ENCODE assay signal across 14 cellular contexts in the genomic region with DNA sequence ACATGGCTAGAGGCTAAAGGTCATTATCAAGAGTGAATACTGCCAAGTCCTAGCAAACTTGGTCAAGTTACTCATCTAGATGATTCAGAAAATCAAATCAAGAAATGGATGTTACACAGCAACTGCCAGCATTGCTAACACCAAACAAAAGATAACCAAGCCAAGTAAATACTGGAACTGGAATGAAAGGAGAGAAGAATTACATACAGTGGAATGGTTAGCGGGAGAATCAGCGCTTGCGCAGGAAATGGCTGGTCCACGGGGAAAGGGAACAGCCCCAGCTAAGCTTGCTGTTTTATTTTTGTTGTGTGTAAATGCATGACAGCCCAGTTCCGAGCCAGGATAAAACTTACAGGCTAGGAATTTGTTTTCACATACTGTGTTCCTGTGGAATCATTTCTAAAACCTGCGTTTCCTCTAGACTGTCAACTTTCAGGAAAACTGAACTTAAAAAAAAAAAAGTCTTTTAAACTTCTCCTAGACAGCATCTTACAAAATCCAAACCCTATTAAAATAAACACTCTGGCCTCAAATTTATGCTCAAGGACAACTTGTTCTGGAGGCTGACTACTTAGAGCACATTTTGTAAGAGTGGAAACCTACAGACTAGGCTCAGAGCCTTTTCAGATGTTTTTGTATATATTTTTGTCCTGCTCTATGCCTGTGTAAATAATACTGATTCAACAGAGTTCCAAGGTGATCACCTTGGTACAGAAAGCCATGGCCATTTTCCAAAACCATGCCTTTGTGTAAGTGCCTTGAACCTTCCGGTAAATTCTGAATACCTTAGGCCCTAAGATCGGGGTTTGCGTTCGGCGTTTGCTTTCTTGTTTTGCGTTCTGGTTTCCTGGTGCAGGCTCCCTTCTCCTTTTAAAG. TPM values are rescaled to one million over a fixed set of nuclear protein-coding genes. Genes with fewer than 3 reads are reported as not detected.
A peak's percentile ranks its signal among the peaks of the same experiment; 100 is the strongest.
DNase-seq lines count a peak whose midpoint lies in the region; ATAC-seq and TF ChIP-seq lines count a peak whose summit lies in the region.
"Had no signal": no experiment of that assay in that cellular context is flagged by ENCODE, and none has a peak within 500 bp of the region (broad histone marks: within the 10 kb centered on the region; RNA-seq: fewer than 3 reads in every experiment).

No MANE protein-coding gene starts in this region.

- 52 to 53% methylated on average over 12 of the region's 12 CpGs for WGBS in body of pancreas, 2 donors
- 65 to 71% methylated on average over 12 of the region's 12 CpGs for WGBS in upper lobe of left lung, 2 donors

- TF ChIP-seq CTCF in body of pancreas (IDR thresholded peaks at IDR 0.05) (no peak), fibroblast of villous mesenchyme (IDR thresholded peaks at IDR 0.05; ENCODE audit: insufficient read depth, low read depth, low read length) (no peak), upper lobe of left lung (IDR thresholded peaks at IDR 0.05) (no peak)

- TF ChIP-seq POLR2A in body of pancreas (IDR thresholded peaks at IDR 0.05) (peak in 1 of 3 donors; percentile 31), upper lobe of left lung (IDR thresholded peaks at IDR 0.05) (no peak)

- H3K27ac ChIP-seq in body of pancreas, result peak overlapping the region; percentile 60 to 82 (median 79)
- peak overlapping the region; percentile 75 to 83 (median 79) for H3K27ac ChIP-seq in upper lobe of left lung
- H3K27ac ChIP-seq: WERI-Rb-1 had no signal

- DNase-seq in body of pancreas (peak; percentile 63 to 84 (median 73)), fibroblast of villous mesenchyme (ENCODE audit: low read depth) (peak; percentile 97), pons (ENCODE audit: low spot score) (peak; percentile 23), upper lobe of left lung (peak in 1 of 2 donors; percentile 70), NK-92 (lab: John Stamatoyannopoulos, UW; ENCODE audit: unreplicated experiment) (no peak), NCI-H1930 (lab: John Stamatoyannopoulos, UW) (no peak), NCI-H446 (lab: John Stamatoyannopoulos, UW) (no peak)
- DNase-seq: GF-D8; MG63; occipital lobe; stimulated activated CD4-positive, alpha-beta T cell treated with anti-CD3 and anti-CD28 coated beads, Interleukin-4, amount 100 ng/mL, for 24 hours; stimulated activated naive B cell treated with anti-CD40 and anti-IgM and Interleukin-4, amounts not matched to agents 10 μg/mL and 1 μg/mL and 100 μg/mL, for 72 hours; WERI-Rb-1 had no signal

- peak; percentile 13 to 96 (median 67) for TF ChIP-seq EP300 in upper lobe of left lung (IDR thresholded peaks at IDR 0.05)

- peak; percentile 91 for ATAC-seq in body of pancreas
- ATAC-seq in upper lobe of left lung (ENCODE audit: low FRiP score in 2 of 2), result peak; percentile 52 to 87
- ATAC-seq in HG03521 (IDR thresholded peaks at IDR 0.05; ENCODE audit: unreplicated experiment), result no peak
- ATAC-seq: stimulated activated naive B cell treated with anti-CD40 and anti-IgM and Interleukin-4, amounts not matched to agents 10 μg/mL and 1 μg/mL and 100 μg/mL, for 72 hours had no signal

- H3K9me3 ChIP-seq in body of pancreas (no peaks in the 10 kb centered on the region), upper lobe of left lung (no peaks in the 10 kb centered on the region)

- H3K4me3 ChIP-seq in body of pancreas (no peak overlapping the region), fibroblast of villous mesenchyme (ENCODE audit: low read depth, low read length) (no peak overlapping the region), upper lobe of left lung (no peak overlapping the region)
- H3K4me3 ChIP-seq: MG63 had no signal

- H3K36me3 ChIP-seq in body of pancreas (replicated peaks in 1 of 2; ENCODE audit: insufficient read depth in 1 of 2, low read depth in 2 of 2) (no peaks in the 10 kb centered on the region), upper lobe of left lung (peaks cover 0 to 4% (median 1%) of the 10 kb centered on the region in 4 donors)
- H3K36me3 ChIP-seq: MG63, WERI-Rb-1 had no signal

- H3K27me3 ChIP-seq in body of pancreas (no peaks in the 10 kb centered on the region), upper lobe of left lung (no peaks in the 10 kb centered on the region)
- H3K27me3 ChIP-seq: MG63 had no signal

- H3K4me1 ChIP-seq in body of pancreas, result peaks cover 31% of the 10 kb centered on the region
- peaks cover 22 to 58% (median 39%) of the 10 kb centered on the region in 4 donors for H3K4me1 ChIP-seq in upper lobe of left lung

- intact Hi-C loops in body of pancreas (cut with DNase I), result no loop called here

RNA-seq across cellular contexts. Expression of gene TXNDC2, which starts 30.7 kb away (rescaled TPM):
- not detected for total RNA-seq in body of pancreas
- total RNA-seq in fibroblast of villous mesenchyme, result under 0.01 TPM in 1 of 2 replicates, not detected in the other
- total RNA-seq in upper lobe of left lung, result under 1 TPM in 3 of 6 donors, not detected in 3; 0.30 to 0.49 (median 0.33) TPM
- total RNA-seq: occipital lobe had no signal

RNA-seq across cellular contexts. Expression of gene VAPA, which starts 58.8 kb away (rescaled TPM):
- total RNA-seq in body of pancreas (100 to 1,000 TPM in 1 of 2 donors, 10 to 100 TPM in 1; 58.7 to 113 TPM), fibroblast of villous mesenchyme (203 and 288 TPM in 2 replicates), upper lobe of left lung (100 to 1,000 TPM; 233 to 566 (median 285) TPM)

Comparison
In these comparisons a context has a peak if more than half of its experiments do, and no peak if none do; other contexts are left out.
1. DNase-seq: peak in body of pancreas (4 of 4), fibroblast of villous mesenchyme (single experiment) and pons (single experiment); none in NK-92 (single experiment), NCI-H1930 (0 of 2) and NCI-H446 (0 of 2).